In the genomic region with DNA sequence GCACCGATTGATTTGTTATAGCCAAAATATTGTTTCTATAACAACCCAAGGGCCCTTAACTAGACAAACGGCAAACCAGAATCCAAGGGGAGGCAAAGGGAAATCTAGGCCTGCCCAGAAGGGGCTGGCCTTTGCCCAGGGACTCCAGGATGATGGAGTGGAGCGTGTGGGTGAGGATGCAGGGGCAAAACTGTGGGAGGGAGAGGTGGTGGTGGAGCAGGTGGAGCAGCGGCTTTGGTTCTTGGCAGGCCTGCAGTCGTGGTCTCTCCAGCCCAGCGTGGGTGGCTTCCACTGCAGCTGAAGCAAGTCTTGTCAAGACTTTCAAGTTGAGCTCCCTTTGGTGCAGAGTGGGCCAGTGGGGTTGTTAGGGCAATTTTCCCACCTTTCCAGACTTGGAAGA, we compare ENCODE assay signal across 20 cellular contexts.
DNase-seq lines count a peak whose midpoint lies in the region; ATAC-seq, FAIRE-seq and TF ChIP-seq lines count a peak whose summit lies in the region.
"Had no signal": no experiment of that assay in that cellular context is flagged by ENCODE, and none has a peak within 500 bp of the region (broad histone marks: within the 10 kb centered on the region; RNA-seq: fewer than 3 reads in every experiment).

No MANE protein-coding gene starts in this region.

- H3K9me3 ChIP-seq in DND-41 (ENCODE audit: insufficient read depth, low read length, severe bottlenecking) (no peaks in the 10 kb centered on the region), HEK293 (ENCODE audit: control insufficient read depth, insufficient read depth, low read depth, low read length) (no peaks in the 10 kb centered on the region), K562 (replicated peaks; ENCODE audit: control insufficient read depth, insufficient read depth, low read depth, low read length) (no peaks in the 10 kb centered on the region), neuronal stem cell (replicated peaks in 1 of 2; ENCODE audit: control insufficient read depth in 2 of 2, insufficient read depth in 1 of 2, low read depth in 1 of 2, low read length in 2 of 2) (no peaks in the 10 kb centered on the region)
- H3K9me3 ChIP-seq in CD8-positive, alpha-beta memory T cell (ENCODE audit: low read length): no peaks in the 10 kb centered on the region
- H3K9me3 ChIP-seq: BE2C, Caco-2 had no signal

- H3K14ac ChIP-seq in neuronal stem cell (ENCODE audit: low read length): no peak overlapping the region

- TF ChIP-seq RAD21 in K562 (CRISPR knock-in tag; conservative IDR thresholded peaks at IDR 0.05 in 1 of 2, IDR thresholded peaks at IDR 0.05 in 1 of 2): no peak

- no peaks in the 10 kb centered on the region for H3K9me3 Mint-ChIP-seq in activated CD4-positive, alpha-beta T cell treated with anti-CD3 and anti-CD28 coated beads, Interleukin-2, amount 10 ng/mL, durations not matched to agents 24 days and 14 days
- no peaks in the 10 kb centered on the region for H3K9me3 Mint-ChIP-seq in CD8-positive, alpha-beta memory T cell
- H3K9me3 Mint-ChIP-seq: GM23338, HFFc6, IgD-negative memory B cell had no signal

- peaks cover 5% of the 10 kb centered on the region for H3K27me3 Mint-ChIP-seq in activated CD4-positive, alpha-beta T cell treated with anti-CD3 and anti-CD28 coated beads, Interleukin-2, amount 10 ng/mL, durations not matched to agents 24 days and 14 days
- H3K27me3 Mint-ChIP-seq in CD8-positive, alpha-beta memory T cell: peaks cover 5 to 6% of the 10 kb centered on the region in 2 donors

- no peaks in the 10 kb centered on the region for H3K79me2 ChIP-seq in DND-41 (ENCODE audit: insufficient read depth, low read length)
- no peaks in the 10 kb centered on the region for H3K79me2 ChIP-seq in K562 (ENCODE audit: control insufficient read depth, insufficient read depth, low read length)

- no peak overlapping the region for H2BK5ac ChIP-seq in neuronal stem cell (ENCODE audit: low read length)

- H3K4me3 ChIP-seq in DND-41 (ENCODE audit: low read depth in 1 of 2, low read length in 2 of 2): no peak overlapping the region
- H3K4me3 ChIP-seq in HEK293 (ENCODE audit: low read depth, low read length): no peak overlapping the region
- H3K4me3 ChIP-seq in K562: no peak overlapping the region
- no peak overlapping the region for H3K4me3 ChIP-seq in neuronal stem cell (ENCODE audit: low read length in 2 of 2)
- no peak overlapping the region for H3K4me3 ChIP-seq in CD8-positive, alpha-beta memory T cell (ENCODE audit: low read length)
- H3K4me3 ChIP-seq: GM23338 had no signal

- H3K4me2 ChIP-seq in DND-41 (ENCODE audit: insufficient read depth, low read length) (no peak overlapping the region), K562 (ENCODE audit: insufficient read depth, low read length) (no peak overlapping the region), neuronal stem cell (ENCODE audit: insufficient read depth, low read length, poor library complexity, severe bottlenecking) (no peak overlapping the region)
- H3K4me2 ChIP-seq: GM23338 had no signal

- no peaks in the 10 kb centered on the region for H3K36me3 Mint-ChIP-seq in activated CD4-positive, alpha-beta T cell treated with anti-CD3 and anti-CD28 coated beads, Interleukin-2, amount 10 ng/mL, durations not matched to agents 24 days and 14 days (ENCODE audit: low read depth)
- H3K36me3 Mint-ChIP-seq in CD8-positive, alpha-beta memory T cell: no peaks in the 10 kb centered on the region
- H3K36me3 Mint-ChIP-seq: CD4-positive, CD25-positive, alpha-beta regulatory T cell; IgD-negative memory B cell had no signal

- H3K9ac ChIP-seq in DND-41 (ENCODE audit: low read depth, low read length) (no peak overlapping the region), K562 (ENCODE audit: insufficient read depth in 1 of 2, low read depth in 2 of 2, low read length in 2 of 2) (no peak overlapping the region), neuronal stem cell (ENCODE audit: low read depth, low read length, poor library complexity) (no peak overlapping the region)

- ATAC-seq in DND-41 (ENCODE audit: insufficient read depth, low read depth): peak; percentile 29; the same call in 1 of the 3 replicates
- ATAC-seq in K562: no peak
- ATAC-seq: GM23338, HepG2 had no signal

- no peak for TF ChIP-seq POLR2A in K562 (conservative IDR thresholded peaks at IDR 0.05)

- H3K4me1 Mint-ChIP-seq in activated CD4-positive, alpha-beta T cell treated with anti-CD3 and anti-CD28 coated beads, Interleukin-2, amount 10 ng/mL, durations not matched to agents 24 days and 14 days: peaks cover 2% of the 10 kb centered on the region
- H3K4me1 Mint-ChIP-seq in CD8-positive, alpha-beta memory T cell: peaks cover 0 to 3% (median 0%) of the 10 kb centered on the region in 3 donors
- H3K4me1 Mint-ChIP-seq: CD4-positive, CD25-positive, alpha-beta regulatory T cell; GM23338 had no signal

- intact Hi-C loops in K562 (cut with micrococcal nuclease): loop anchor here (10.0 kb wide), 1 partner anchor 390 kb away; no protein-coding TSS in a partner anchor
- intact Hi-C loops in activated CD4-positive, alpha-beta T cell treated with anti-CD3 and anti-CD28 coated beads, Interleukin-2, amount 10 ng/mL, durations not matched to agents 24 days and 14 days (cut with micrococcal nuclease): no loop called here

- no peak for TF ChIP-seq EP300 in K562 (IDR thresholded peaks at IDR 0.05; ENCODE audit: low read length)

- H3K4me1 ChIP-seq in DND-41 (ENCODE audit: insufficient read depth, low read length) (no peaks in the 10 kb centered on the region), HEK293 (ENCODE audit: control insufficient read depth, insufficient read depth, low read length) (0 out of 2 replicates have a peak, but pooled peaks cover under 1% of the 10 kb centered on the region), K562 (replicated peaks in 1 of 2; ENCODE audit: control insufficient read depth in 2 of 2, insufficient read depth in 2 of 2, low read length in 2 of 2) (peaks cover 1 to 3% of the 10 kb centered on the region in 2 experiments; a peak in 2 of 5 replicates), neuronal stem cell (ENCODE audit: control insufficient read depth in 2 of 2, insufficient read depth in 1 of 2, low read depth in 1 of 2, low read length in 2 of 2) (peaks cover 0 to 2% of the 10 kb centered on the region in 2 donors)
- H3K4me1 ChIP-seq in CD8-positive, alpha-beta memory T cell (ENCODE audit: insufficient read depth, low read length): no peaks in the 10 kb centered on the region
- H3K4me1 ChIP-seq: BE2C, Caco-2 had no signal

- no peak overlapping the region for H3K4ac ChIP-seq in neuronal stem cell (ENCODE audit: low read length)

- BruUV-seq in K562 (replicated peaks; lab: Mats Ljungman, UMichigan): no TSS peak

- H2AFZ ChIP-seq in DND-41 (ENCODE audit: low read depth, low read length) (no peak overlapping the region), K562 (ENCODE audit: low read depth, low read length) (no peak overlapping the region), neuronal stem cell (ENCODE audit: low read length) (no peak overlapping the region)
- H2AFZ ChIP-seq: GM23338 had no signal

- no peaks in the 10 kb centered on the region for H3K79me1 ChIP-seq in neuronal stem cell (ENCODE audit: low read depth, low read length)

- H3K9me1 ChIP-seq in K562 (ENCODE audit: control insufficient read depth, insufficient read depth, low read length): no peaks in the 10 kb centered on the region

- H3K18ac ChIP-seq in neuronal stem cell (ENCODE audit: low read length): peak overlapping the region; percentile 52

- CTCF ChIA-PET in HEK293 (lab: Yijun Ruan, JAX): interaction anchor here (0.6 kb wide), 1 partner anchor 132 kb away, joined by 3 read pairs; no protein-coding TSS in a partner anchor
- CTCF ChIA-PET in K562 (lab: Yijun Ruan, JAX; ENCODE audit: low intra/inter-chr PET ratio): no interaction called here
- CTCF ChIA-PET in CD8-positive, alpha-beta memory T cell (lab: Charles Lee): no interaction called here

- H4K20me1 ChIP-seq in DND-41 (ENCODE audit: insufficient read depth, low read length) (no peaks in the 10 kb centered on the region), K562 (replicated peaks; ENCODE audit: control insufficient read depth, insufficient read depth, low read length) (no peaks in the 10 kb centered on the region)

- 14% methylated on average over 6 of the region's 6 CpGs for WGBS in K562 (ENCODE audit: insufficient coverage, low coverage, missing lambda C conversion rate)
- WGBS in neuronal stem cell (ENCODE audit: extremely low coverage in 2 of 2, insufficient read length in 2 of 2, insufficient replicate concordance in 1 of 2), 2 donors: no CpG with 5 or more reads among the region's 6 CpGs

- H3K27ac Mint-ChIP-seq in activated CD4-positive, alpha-beta T cell treated with anti-CD3 and anti-CD28 coated beads, Interleukin-2, amount 10 ng/mL, durations not matched to agents 24 days and 14 days: no peak overlapping the region
- H3K27ac Mint-ChIP-seq in CD8-positive, alpha-beta memory T cell: no peak overlapping the region
- H3K27ac Mint-ChIP-seq: CD4-positive, CD25-positive, alpha-beta regulatory T cell; GM23338; HFFc6 had no signal

- H4K8ac ChIP-seq in neuronal stem cell (ENCODE audit: low read depth, low read length): no peak overlapping the region

- TF ChIP-seq CTCF in DND-41 (IDR thresholded peaks at IDR 0.05; ENCODE audit: borderline replicate concordance, extremely low read depth, low read length, poor library complexity, severe bottlenecking) (no peak), HEK293 (tag by site-specific recombination; IDR thresholded peaks at IDR 0.05) (no peak), K562 (IDR thresholded peaks at IDR 0.05 in 2 of 3, conservative IDR thresholded peaks at IDR 0.05 in 1 of 3; ENCODE audit: insufficient read depth in 2 of 3, low read depth in 1 of 3, low read length in 3 of 3) (no peak)

- H2BK15ac ChIP-seq in neuronal stem cell (ENCODE audit: low read length): no peak overlapping the region

- DNase-seq in DND-41 (peak; percentile 11), K562 (ENCODE audit: extremely low read depth in 1 of 4, low spot score in 3 of 4) (no peak), neuronal stem cell (ENCODE audit: low spot score) (no peak)
- DNase-seq in activated CD4-positive, alpha-beta T cell treated with anti-CD3 and anti-CD28 coated beads, Interleukin-2, amount 10 ng/mL, durations not matched to agents 24 days and 14 days: no peak
- no peak for DNase-seq in CD8-positive, alpha-beta memory T cell
- DNase-seq: ACHN; BE2C; C1 segment of cervical spinal cord; Caco-2; CD4-positive, CD25-positive, alpha-beta regulatory T cell; GF-D8; HCEC 1CT; HFFc6 had no signal

- in situ Hi-C loops in K562 (cut with MboI): no loop called here

- H3K23ac ChIP-seq in neuronal stem cell (ENCODE audit: low read depth, low read length, poor library complexity): no peak overlapping the region

- H3K27me3 ChIP-seq in DND-41 (ENCODE audit: insufficient read depth, low read length, poor library complexity) (no peaks in the 10 kb centered on the region), K562 (ENCODE audit: control insufficient read depth in 2 of 2, insufficient read depth in 2 of 2, low read length in 2 of 2) (peaks cover 2 to 12% of the 10 kb centered on the region in 2 experiments), neuronal stem cell (ENCODE audit: control insufficient read depth in 3 of 3, insufficient read depth in 3 of 3, low read depth in 1 of 3, low read length in 3 of 3) (peaks cover 0 to 67% (median 0%) of the 10 kb centered on the region in 3 experiments)
- no peaks in the 10 kb centered on the region for H3K27me3 ChIP-seq in CD8-positive, alpha-beta memory T cell (ENCODE audit: insufficient read depth, low read length, poor library complexity, severe bottlenecking)
- H3K27me3 ChIP-seq: BE2C had no signal

- H3K27ac ChIP-seq in DND-41 (ENCODE audit: low read length): no peak overlapping the region
- H3K27ac ChIP-seq in HEK293 (ENCODE audit: extremely low read depth, low read depth, low read length): no peak overlapping the region
- no peak overlapping the region for H3K27ac ChIP-seq in K562 (ENCODE audit: extremely low read depth, low read depth, low read length)
- H3K27ac ChIP-seq in neuronal stem cell (replicated peaks; ENCODE audit: low read length): no peak overlapping the region
- no peak overlapping the region for H3K27ac ChIP-seq in CD8-positive, alpha-beta memory T cell (ENCODE audit: low read depth, low read length)

- FAIRE-seq in K562 (lab: Jason Lieb, UNC): no peak
- FAIRE-seq: A204.1, D721Med, H54, HepG2 had no signal

- POLR2A ChIA-PET in HEK293 (lab: Yijun Ruan, JAX): no interaction called here
- POLR2A ChIA-PET in K562 (lab: Yijun Ruan, JAX): interaction anchor here (1.0 kb wide), 1 partner anchor 9 kb away, joined by 3 read pairs; no protein-coding TSS in a partner anchor
- POLR2A ChIA-PET in CD8-positive, alpha-beta memory T cell (lab: Charles Lee): no interaction called here

- H3K36me3 ChIP-seq in DND-41 (ENCODE audit: insufficient read depth, low read length) (no peaks in the 10 kb centered on the region), HEK293 (ENCODE audit: control insufficient read depth in 2 of 2, insufficient read depth in 1 of 2, low read length in 2 of 2) (no peaks in the 10 kb centered on the region), K562 (ENCODE audit: control insufficient read depth, insufficient read depth, low read length) (no peaks in the 10 kb centered on the region), neuronal stem cell (replicated peaks in 1 of 2; ENCODE audit: control insufficient read depth in 2 of 2, insufficient read depth in 2 of 2, low read length in 2 of 2) (no peaks in the 10 kb centered on the region)
- H3K36me3 ChIP-seq in CD8-positive, alpha-beta memory T cell (ENCODE audit: insufficient read depth, low read length): no peaks in the 10 kb centered on the region
- H3K36me3 ChIP-seq: BE2C had no signal

- H2AK5ac ChIP-seq in neuronal stem cell (ENCODE audit: low read depth, low read length): no peak overlapping the region

- H2BK12ac ChIP-seq in neuronal stem cell (ENCODE audit: low read length): no peak overlapping the region

- no peak overlapping the region for H2BK120ac ChIP-seq in neuronal stem cell (ENCODE audit: low read depth, low read length)

- H4K91ac ChIP-seq in neuronal stem cell (ENCODE audit: low read depth, low read length, poor library complexity): no peak overlapping the region

- H3K4me3 Mint-ChIP-seq in activated CD4-positive, alpha-beta T cell treated with anti-CD3 and anti-CD28 coated beads, Interleukin-2, amount 10 ng/mL, durations not matched to agents 24 days and 14 days: no peak overlapping the region
- H3K4me3 Mint-ChIP-seq in CD8-positive, alpha-beta memory T cell: no peak overlapping the region
- H3K4me3 Mint-ChIP-seq: CD4-positive, CD25-positive, alpha-beta regulatory T cell; GM23338; HFFc6; IgD-negative memory B cell had no signal
